In the genomic region with DNA sequence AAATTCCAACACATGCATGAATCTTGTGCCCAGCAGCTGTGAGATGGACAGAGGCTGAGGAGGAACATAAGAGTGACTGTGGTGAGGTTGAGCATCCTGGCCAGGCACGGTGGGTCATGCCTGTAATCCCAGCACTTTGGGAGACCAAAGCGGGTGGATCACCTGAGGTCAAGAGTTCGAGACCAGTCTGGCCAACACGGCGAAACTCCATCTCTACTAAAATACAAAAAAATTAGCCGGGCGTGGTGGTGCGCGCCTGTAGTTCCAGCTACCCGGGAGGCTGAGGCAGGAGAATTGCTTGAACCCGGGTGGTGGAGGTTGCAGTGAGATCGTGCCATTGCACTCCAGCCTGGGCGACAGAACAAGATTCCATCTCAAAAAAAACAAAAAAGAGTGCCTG, we compare ENCODE assay signal across 2 cellular contexts. TPM values are rescaled to one million over a fixed set of nuclear protein-coding genes. Genes with fewer than 3 reads are reported as not detected.
"Had no signal": no experiment of that assay in that cellular context is flagged by ENCODE, and none has a peak within 500 bp of the region (broad histone marks: within the 10 kb centered on the region; RNA-seq: fewer than 3 reads in every experiment).

No MANE protein-coding gene starts in this region.

RNA-seq across cellular contexts. Expression of a gene that starts 10.9 kb away (rescaled TPM):
- total RNA-seq: HT-29, IMR-90 had no signal

RNA-seq across cellular contexts. Expression of a gene that starts 41.0 kb away (rescaled TPM):
- total RNA-seq: IMR-90 had no signal
